In genomic region chr2:124959582-124959981, GRCh38 we compare ENCODE assay signal across 17 cellular contexts.
A peak's percentile ranks its signal among the peaks of the same experiment; 100 is the strongest.
DNase-seq lines count a peak whose midpoint lies in the region; ATAC-seq and TF ChIP-seq lines count a peak whose summit lies in the region.
"Had no signal": no experiment of that assay in that cellular context is flagged by ENCODE, and none has a peak within 500 bp of the region (broad histone marks: within the 10 kb centered on the region; RNA-seq: fewer than 3 reads in every experiment).

No MANE protein-coding gene starts in this region.

- TF ChIP-seq CTCF in astrocyte of the cerebellum (IDR thresholded peaks at IDR 0.05; ENCODE audit: low read depth, low read length, missing control alignments) = no peak

- no peak overlapping the region for H3K4me3 ChIP-seq in astrocyte of the cerebellum (ENCODE audit: low read depth, low read length)
- H3K4me3 ChIP-seq: GM23248 had no signal

- ATAC-seq in GM21576 (IDR thresholded peaks at IDR 0.05; ENCODE audit: unreplicated experiment) (no peak), HG03469 (IDR thresholded peaks at IDR 0.05; ENCODE audit: unreplicated experiment) (no peak)
- ATAC-seq: Right ventricle myocardium inferior had no signal

- in situ Hi-C loops in astrocyte of the cerebellum (cut with HindIII; ENCODE audit: low sequenced_read_pairs) = no loop called here

- DNase-seq in EH (ENCODE audit: low read depth) (peak; percentile 47), M059J (ENCODE audit: low read depth) (peak; percentile 47), astrocyte of the cerebellum (ENCODE audit: low read depth) (peak; percentile 6), inferior parietal cortex (ENCODE audit: extremely low spot score) (peak; percentile 28), NCI-H2227 treated with DMSO at 0.1 percent for 48 hours (lab: John Stamatoyannopoulos, UW) (no peak)
- DNase-seq: BE2C; CD4-positive, alpha-beta memory T cell; DMS79; GM23248; NCI-H1417; NCI-H2081 treated with DMSO at 0.1 percent for 48 hours; NCI-H446 treated with DMSO at 0.1 percent for 48 hours; NCI-H748 treated with DMSO at 0.1 percent for 48 hours; SK-N-SH had no signal
